ENCODE assay signal across 1 cellular context in the genomic region with DNA sequence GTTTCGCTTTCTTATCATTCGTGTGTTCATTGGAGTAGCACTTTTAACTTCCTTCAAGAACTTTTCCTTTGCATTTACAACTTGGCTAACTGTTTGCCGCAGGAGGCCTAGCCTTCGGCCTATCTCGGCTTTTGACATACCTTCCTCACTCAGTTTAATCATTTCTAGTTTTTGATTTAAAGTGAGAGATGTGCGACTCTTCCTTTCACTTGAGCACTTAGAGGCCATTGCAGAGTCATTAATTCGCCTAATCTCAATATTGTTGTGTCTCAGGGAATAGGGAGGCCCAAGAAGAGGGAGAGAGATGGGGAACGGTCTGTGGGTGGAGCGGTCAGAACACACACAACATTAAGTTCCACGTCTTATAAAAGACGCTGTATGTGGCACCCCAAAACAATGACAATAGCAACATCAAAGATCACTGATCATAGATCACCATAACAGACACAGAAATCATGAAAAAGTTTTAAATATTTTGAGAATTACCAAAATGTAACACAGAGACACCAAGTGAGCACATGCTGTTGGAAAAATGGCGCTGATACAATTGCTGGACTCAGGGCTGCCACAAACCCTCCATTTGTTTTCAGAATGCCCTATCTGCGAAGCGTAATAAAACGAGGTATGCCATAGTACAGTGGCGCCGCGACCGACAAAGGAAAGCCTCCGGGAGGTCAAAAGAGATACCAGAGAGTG.
TF ChIP-seq lines count a peak whose summit lies in the region.

No MANE protein-coding gene starts in this region.

TF ChIP-seq in H1, 55 proteins besides CTCF, POLR2A, EP300 and RAD21:
- TF ChIP-seq PHF8 (conservative IDR thresholded peaks at IDR 0.05; ENCODE audit: low read depth, low read length), result no peak
- no peak for TF ChIP-seq GTF2F1 (IDR thresholded peaks at IDR 0.05; ENCODE audit: borderline replicate concordance, low read depth, low read length)
- TF ChIP-seq TAF1 (IDR thresholded peaks at IDR 0.05; ENCODE audit: low read depth, low read length), result no peak
- TF ChIP-seq, protein P1, sequence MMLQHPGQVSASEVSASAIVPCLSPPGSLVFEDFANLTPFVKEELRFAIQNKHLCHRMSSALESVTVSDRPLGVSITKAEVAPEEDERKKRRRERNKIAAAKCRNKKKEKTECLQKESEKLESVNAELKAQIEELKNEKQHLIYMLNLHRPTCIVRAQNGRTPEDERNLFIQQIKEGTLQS (IDR thresholded peaks at IDR 0.05; ENCODE audit: insufficient read depth, low read depth, low read length), result no peak
- TF ChIP-seq CEBPB (IDR thresholded peaks at IDR 0.05; ENCODE audit: low read depth, low read length), result no peak
- no peak for TF ChIP-seq HDAC6 (IDR thresholded peaks at IDR 0.05; ENCODE audit: low read depth, low read length)
- no peak for TF ChIP-seq NANOG (IDR thresholded peaks at IDR 0.05; ENCODE audit: insufficient read depth, low read depth, low read length, poor library complexity, severe bottlenecking)
- TF ChIP-seq SP2 (IDR thresholded peaks at IDR 0.05; ENCODE audit: low read length), result no peak
- TF ChIP-seq CREB1 (IDR thresholded peaks at IDR 0.05), result no peak
- TF ChIP-seq SP1 (IDR thresholded peaks at IDR 0.05; ENCODE audit: low read depth, low read length), result no peak
- no peak for TF ChIP-seq ZNF274 (IDR thresholded peaks at IDR 0.05; ENCODE audit: borderline replicate concordance, extremely low read depth, low read length)
- TF ChIP-seq ASH2L (IDR thresholded peaks at IDR 0.05; ENCODE audit: low read length), result no peak
- no peak for TF ChIP-seq CBX5 (IDR thresholded peaks at IDR 0.05; ENCODE audit: low read depth, low read length)
- TF ChIP-seq SIX5 (IDR thresholded peaks at IDR 0.05; ENCODE audit: low read depth, low read length), result no peak
